Comparison of ENCODE assay signal across 8 cellular contexts in the genomic region with DNA sequence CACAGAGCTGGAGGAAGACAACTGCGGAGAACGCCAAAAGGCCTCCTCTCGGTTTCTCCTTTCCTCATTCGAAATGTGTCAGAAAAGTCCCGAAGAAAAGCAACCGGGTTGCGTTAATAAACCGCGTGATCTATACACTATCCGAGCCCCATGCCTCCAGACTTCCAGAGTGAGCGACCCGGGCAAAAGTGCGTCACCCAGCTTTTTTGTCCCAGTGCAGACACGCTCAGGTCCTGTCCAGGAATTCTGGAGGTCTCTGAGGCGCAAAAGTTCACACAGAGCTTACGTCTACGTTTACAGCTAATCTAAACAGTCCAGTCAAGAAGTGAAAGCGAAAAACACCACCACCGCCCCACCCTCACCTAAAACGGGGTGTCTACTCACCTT. TPM values are rescaled to one million over a fixed set of nuclear protein-coding genes. Genes with fewer than 3 reads are reported as not detected.
DNase-seq lines count a peak whose midpoint lies in the region; ATAC-seq and TF ChIP-seq lines count a peak whose summit lies in the region.

No MANE protein-coding gene starts in this region.

- DNase-seq in BJ (ENCODE audit: low read depth) (no peak), SJSA1 (ENCODE audit: low read depth in 1 of 2, low spot score in 2 of 2) (peak in 1 of 2 experiments; percentile 44), endodermal cell (no peak), uterus (no peak), NCI-H1694 (lab: John Stamatoyannopoulos, UW) (no peak)

- ATAC-seq in GM18870 (IDR thresholded peaks at IDR 0.05; ENCODE audit: unreplicated experiment) (peak; percentile 70), HG03045 (IDR thresholded peaks at IDR 0.05; ENCODE audit: unreplicated experiment) (peak; percentile 84)

- peak overlapping the region; percentile 99 for H3K27ac Mint-ChIP-seq in endodermal cell

- H3K36me3 ChIP-seq in BJ (ENCODE audit: control insufficient read depth, insufficient read depth, low read length) (no peaks in the 10 kb centered on the region), SJSA1 (peaks cover 30% of the 10 kb centered on the region), endodermal cell (ENCODE audit: control insufficient read depth, insufficient read depth, low read length) (peaks cover 27% of the 10 kb centered on the region), mucosa of rectum (ENCODE audit: control insufficient read depth in 2 of 2, insufficient read depth in 2 of 2, low read length in 2 of 2) (peaks cover 9 to 19% of the 10 kb centered on the region in 2 donors), uterus (no peaks in the 10 kb centered on the region)

- TF ChIP-seq POLR2A in uterus (IDR thresholded peaks at IDR 0.05) = no peak

- WGBS in endodermal cell (ENCODE audit: insufficient coverage in 1 of 2, insufficient read length in 1 of 2), 2 experiments = 0% methylated on average over 8 to 20 of the region's 20 CpGs

- peak overlapping the region; percentile 100 for H3K4me3 Mint-ChIP-seq in endodermal cell

- H3K27ac ChIP-seq in SJSA1 (peak overlapping the region; percentile 82), endodermal cell (ENCODE audit: low read depth, low read length) (peak overlapping the region; percentile 73), mucosa of rectum (ENCODE audit: low read depth in 2 of 2, low read length in 2 of 2) (peak overlapping the region; percentile 92 to 94), uterus (peak overlapping the region; percentile 90 to 98)

- peaks cover 31% of the 10 kb centered on the region for H3K36me3 Mint-ChIP-seq in endodermal cell (ENCODE audit: low read depth)

- H3K27me3 ChIP-seq in BJ (ENCODE audit: control insufficient read depth, insufficient read depth, low read length) (no peaks in the 10 kb centered on the region), SJSA1 (replicated peaks) (no peaks in the 10 kb centered on the region), endodermal cell (ENCODE audit: control insufficient read depth, insufficient read depth, low read length, poor library complexity, severe bottlenecking) (no peaks in the 10 kb centered on the region), mucosa of rectum (ENCODE audit: control insufficient read depth in 2 of 2, insufficient read depth in 2 of 2, low read length in 2 of 2) (no peaks in the 10 kb centered on the region), uterus (no peaks in the 10 kb centered on the region)

- peaks cover 5% of the 10 kb centered on the region for H3K4me1 Mint-ChIP-seq in endodermal cell

- no peaks in the 10 kb centered on the region for H3K9me3 ChIP-seq in SJSA1 (replicated peaks)
- H3K9me3 ChIP-seq in endodermal cell (ENCODE audit: control insufficient read depth, low read length) = no peaks in the 10 kb centered on the region
- H3K9me3 ChIP-seq in mucosa of rectum (ENCODE audit: control insufficient read depth in 2 of 2, low read length in 2 of 2) = no peaks in the 10 kb centered on the region
- H3K9me3 ChIP-seq in uterus = no peaks in the 10 kb centered on the region

- TF ChIP-seq CTCF in BJ (IDR thresholded peaks at IDR 0.05; ENCODE audit: insufficient read depth, low read depth, low read length) (no peak), endodermal cell (conservative IDR thresholded peaks at IDR 0.05) (no peak), uterus (IDR thresholded peaks at IDR 0.05) (no peak)

- peaks cover 2% of the 10 kb centered on the region for H3K9me3 Mint-ChIP-seq in endodermal cell

- H3K4me3 ChIP-seq in BJ (ENCODE audit: low read depth, low read length) (peak overlapping the region; percentile 66), SJSA1 (peak overlapping the region; percentile 62), endodermal cell (ENCODE audit: low read length) (peak overlapping the region; percentile 88), mucosa of rectum (ENCODE audit: low read length in 2 of 2) (peak overlapping the region; percentile 84 to 98), uterus (peak overlapping the region; percentile 76 to 77)

- CTCF ChIA-PET in BJ (lab: Yijun Ruan, JAX) = interaction anchor here (1.2 to 1.5 kb wide), 3 partner anchors 48 to 628 kb away, joined by 3 to 4 read pairs (median 3); a partner anchor contains a TSS

- intact Hi-C loops in uterus (cut with DNase I; ENCODE audit: low total_unique reads) = no loop called here

- H3K4me1 ChIP-seq in SJSA1 (replicated peaks) (peaks cover 15% of the 10 kb centered on the region), endodermal cell (ENCODE audit: control insufficient read depth, insufficient read depth, low read length) (no peaks in the 10 kb centered on the region), mucosa of rectum (ENCODE audit: control insufficient read depth in 2 of 2, insufficient read depth in 2 of 2, low read length in 2 of 2) (peaks cover 11 to 20% of the 10 kb centered on the region in 2 donors), uterus (peaks cover 0 to 7% of the 10 kb centered on the region in 2 donors)

- POLR2A ChIA-PET in BJ (lab: Charles Lee) = interaction anchor here (0.6 kb wide), 1 partner anchor 18 kb away, joined by 4 read pairs; no protein-coding TSS in a partner anchor

- H3K9ac ChIP-seq in endodermal cell (ENCODE audit: extremely low read depth, low read length, poor library complexity, severe bottlenecking) (peak overlapping the region; percentile 80), mucosa of rectum (ENCODE audit: low read depth in 1 of 2, low read length in 2 of 2) (peak overlapping the region; percentile 94 to 97)

- H3K27me3 Mint-ChIP-seq in endodermal cell (ENCODE audit: insufficient read depth) = no peaks in the 10 kb centered on the region

RNA-seq across cellular contexts. Expression of a gene that starts 0.4 kb away (rescaled TPM):
- polyA plus RNA-seq in BJ (2011; rRNA removed) = 16.5 and 49.0 TPM in 2 replicates
- 12.8 and 16.0 TPM in 2 replicates for polyA minus RNA-seq in BJ (2011; rRNA and poly(A)+ RNA removed)
- 28.9 and 44.4 TPM in 2 replicates for total RNA-seq in SJSA1 (2014; rRNA removed; shearing (Covaris generic))
- total RNA-seq in endodermal cell = 10 to 100 TPM; 70.4 to 92.8 TPM
- 73.7 TPM for polyA plus RNA-seq in endodermal cell (2013, experiment 1 of 2)
- polyA plus RNA-seq in endodermal cell (2013, experiment 2 of 2) = 76.6 TPM
- total RNA-seq in uterus = 100 to 1,000 TPM; 187 to 288 (median 233) TPM

RNA-seq across cellular contexts. Expression of a gene that starts 48.0 kb away (rescaled TPM):
- 3.9 and 9.2 TPM in 2 replicates for polyA plus RNA-seq in BJ (2011; rRNA removed)
- polyA minus RNA-seq in BJ (2011; rRNA and poly(A)+ RNA removed) = 8.7 and 12.7 TPM in 2 replicates
- 14.9 and 15.5 TPM in 2 replicates for total RNA-seq in SJSA1 (2014; rRNA removed; shearing (Covaris generic))
- total RNA-seq in endodermal cell = 10 to 100 TPM; 46.9 to 57.1 TPM
- polyA plus RNA-seq in endodermal cell (2013, experiment 1 of 2) = 36.8 TPM
- 39.5 TPM for polyA plus RNA-seq in endodermal cell (2013, experiment 2 of 2)
- 100 to 1,000 TPM in 2 of 4 donors, 10 to 100 TPM in 2; 36.6 to 192 (median 91.0) TPM for total RNA-seq in uterus
